ENCODE assay signal across 7 cellular contexts in the genomic region with DNA sequence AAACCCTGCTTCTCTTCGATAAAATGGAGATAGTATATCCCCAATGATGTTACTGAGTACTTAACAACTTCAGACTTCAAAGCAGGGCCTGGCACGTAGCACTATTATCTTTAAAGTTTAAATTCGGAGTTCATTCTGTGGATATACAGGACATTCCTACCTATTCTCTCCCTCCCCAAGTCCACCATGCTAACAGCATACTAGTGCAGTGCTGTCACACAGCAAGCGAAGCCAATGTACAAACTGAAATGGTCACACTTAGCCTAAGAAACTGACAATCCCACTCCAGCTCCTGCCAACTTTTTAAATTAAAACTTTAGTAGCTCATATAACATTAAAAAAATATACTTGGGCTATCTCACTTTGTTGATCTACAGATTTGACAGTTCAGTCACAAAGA. TPM values are rescaled to one million over a fixed set of nuclear protein-coding genes. Genes with fewer than 3 reads are reported as not detected.
DNase-seq lines count a peak whose midpoint lies in the region; ATAC-seq and TF ChIP-seq lines count a peak whose summit lies in the region.

No MANE protein-coding gene starts in this region.

- H3K9me3 Mint-ChIP-seq in H9, result peaks cover 0 to 2% of the 10 kb centered on the region in 2 experiments; a peak in 1 of 5 replicates
- no peaks in the 10 kb centered on the region for H3K9me3 Mint-ChIP-seq in stimulated activated effector memory CD8-positive, alpha-beta T cell treated with anti-CD3 and anti-CD28 coated beads, Interleukin-12 subunit alpha, Interleukin-12 subunit beta, amount 100 ng/mL, for 72 hours

- peaks cover 10 to 15% (median 15%) of the 10 kb centered on the region in 3 experiments for H3K36me3 Mint-ChIP-seq in H9 (ENCODE audit: insufficient read depth in 1 of 3, low read depth in 3 of 3)
- peaks cover 33% of the 10 kb centered on the region for H3K36me3 Mint-ChIP-seq in stimulated activated effector memory CD8-positive, alpha-beta T cell treated with anti-CD3 and anti-CD28 coated beads, Interleukin-12 subunit alpha, Interleukin-12 subunit beta, amount 100 ng/mL, for 72 hours

- no peak overlapping the region for H2BK20ac ChIP-seq in H9 (ENCODE audit: low read depth, low read length, poor library complexity, severe bottlenecking)

- no peak overlapping the region for H4K5ac ChIP-seq in H9 (ENCODE audit: insufficient read length, low read depth, low read length)

- no peak overlapping the region for H3K27ac ChIP-seq in H9 (ENCODE audit: insufficient read length, low read depth, low read length)
- H3K27ac ChIP-seq in SU-DHL-6 (ENCODE audit: low read depth, low read length), result peak overlapping the region; percentile 92
- H3K27ac ChIP-seq in gastroesophageal sphincter, result peak overlapping the region; percentile 92 to 97 (median 94)

- TF ChIP-seq CTCF in H9 (conservative IDR thresholded peaks at IDR 0.05) (no peak), SU-DHL-6 (IDR thresholded peaks at IDR 0.05; ENCODE audit: insufficient read depth, low read length, poor library complexity, severe bottlenecking) (no peak), gastroesophageal sphincter (IDR thresholded peaks at IDR 0.05) (no peak)

- no peak for DNase-seq in H9
- no peak for DNase-seq in stimulated activated effector memory CD8-positive, alpha-beta T cell treated with anti-CD3 and anti-CD28 coated beads, Interleukin-12 subunit alpha, Interleukin-12 subunit beta, amount 100 ng/mL, for 72 hours (ENCODE audit: low spot score in 2 of 2)
- no peak for DNase-seq in NCI-H1417 treated with DMSO at 0.1 percent for 48 hours (lab: John Stamatoyannopoulos, UW)
- no peak for DNase-seq in SHP77 (lab: John Stamatoyannopoulos, UW)
- no peak for DNase-seq in activated CD4-positive, alpha-beta T cell treated with anti-CD3 and anti-CD28 coated beads, Interleukin-2, amount 50 U/mL, for 4 hours

- H4K20me1 ChIP-seq in H9 (ENCODE audit: control insufficient read depth, insufficient read depth, insufficient read length) (no peaks in the 10 kb centered on the region), SU-DHL-6 (ENCODE audit: low read depth, low read length) (no peaks in the 10 kb centered on the region)

- no peak for TF ChIP-seq EP300 in gastroesophageal sphincter (IDR thresholded peaks at IDR 0.05)

- no peak for ATAC-seq in gastroesophageal sphincter
- ATAC-seq in stimulated activated effector memory CD8-positive, alpha-beta T cell treated with anti-CD3 and anti-CD28 coated beads, Interleukin-12 subunit alpha, Interleukin-12 subunit beta, amount 100 ng/mL, for 72 hours, result no peak

- H3K9ac ChIP-seq in H9 (ENCODE audit: extremely low read depth, insufficient read length, low read length) (no peak overlapping the region), SU-DHL-6 (ENCODE audit: low read length) (peak overlapping the region; percentile 91)

- H3K56ac ChIP-seq in H9 (ENCODE audit: insufficient read length, low read depth, low read length), result no peak overlapping the region

- H3K9me2 ChIP-seq in SU-DHL-6 (replicated peaks; ENCODE audit: insufficient read depth, low read length), result no peaks in the 10 kb centered on the region

- no peak overlapping the region for H3K4ac ChIP-seq in H9 (ENCODE audit: low read depth, low read length)

- H3K23me2 ChIP-seq in H9 (ENCODE audit: insufficient read length, low read depth, low read length, poor library complexity, severe bottlenecking), result peaks cover 7% of the 10 kb centered on the region

- peaks cover 5% of the 10 kb centered on the region for H3K79me1 ChIP-seq in H9 (ENCODE audit: insufficient read depth, low read depth, low read length, poor library complexity, severe bottlenecking)

- H2AK5ac ChIP-seq in H9 (ENCODE audit: insufficient read length, low read length), result no peak overlapping the region

- H2AFZ ChIP-seq in H9 (ENCODE audit: low read length), result no peak overlapping the region
- H2AFZ ChIP-seq in SU-DHL-6 (ENCODE audit: low read depth, low read length, severe bottlenecking), result no peak overlapping the region

- H3K9me3 ChIP-seq in H9 (ENCODE audit: control insufficient read depth, low read depth, low read length), result no peaks in the 10 kb centered on the region
- no peaks in the 10 kb centered on the region for H3K9me3 ChIP-seq in SU-DHL-6 (ENCODE audit: insufficient read depth, low read length)
- H3K9me3 ChIP-seq in gastroesophageal sphincter, result no peaks in the 10 kb centered on the region

- no peak overlapping the region for H3K14ac ChIP-seq in H9 (ENCODE audit: insufficient read depth, low read length)

- no peak overlapping the region; a peak in 1 of 5 replicates for H3K4me3 Mint-ChIP-seq in H9
- no peak overlapping the region for H3K4me3 Mint-ChIP-seq in stimulated activated effector memory CD8-positive, alpha-beta T cell treated with anti-CD3 and anti-CD28 coated beads, Interleukin-12 subunit alpha, Interleukin-12 subunit beta, amount 100 ng/mL, for 72 hours

- peaks cover 4% of the 10 kb centered on the region; the same call in 1 of the 2 replicates for H3K79me2 ChIP-seq in H9 (ENCODE audit: insufficient read depth, low read length)
- H3K79me2 ChIP-seq in SU-DHL-6 (ENCODE audit: insufficient read depth, low read length), result peaks cover 51% of the 10 kb centered on the region

- H3K4me3 ChIP-seq in SU-DHL-6 (ENCODE audit: insufficient read depth, low read length, poor library complexity, severe bottlenecking), result peak overlapping the region; percentile 13
- no peak overlapping the region for H3K4me3 ChIP-seq in gastroesophageal sphincter

- no peak overlapping the region for H3K18ac ChIP-seq in H9 (ENCODE audit: insufficient read length, low read depth, low read length)

- WGBS in H9 (ENCODE audit: extremely low coverage, insufficient read length, low lambda C conversion rate), result no CpG with 5 or more reads among the region's 4 CpGs
- 33 to 56% methylated on average over 3 to 4 of the region's 4 CpGs for WGBS in gastroesophageal sphincter (ENCODE audit: low coverage in 1 of 2), 2 donors

- no peak overlapping the region for H2BK15ac ChIP-seq in H9 (ENCODE audit: low read depth, low read length)

- H3K27me3 ChIP-seq in H9 (ENCODE audit: insufficient read depth, low read length), result no peaks in the 10 kb centered on the region
- no peaks in the 10 kb centered on the region for H3K27me3 ChIP-seq in SU-DHL-6 (ENCODE audit: low read length)
- H3K27me3 ChIP-seq in gastroesophageal sphincter, result no peaks in the 10 kb centered on the region

- peak overlapping the region in 2 of 3 experiments; percentile 44 to 88; a peak in 3 of 7 replicates for H3K27ac Mint-ChIP-seq in H9
- H3K27ac Mint-ChIP-seq in stimulated activated effector memory CD8-positive, alpha-beta T cell treated with anti-CD3 and anti-CD28 coated beads, Interleukin-12 subunit alpha, Interleukin-12 subunit beta, amount 100 ng/mL, for 72 hours, result peak overlapping the region; percentile 96

- no peak overlapping the region for H3K23ac ChIP-seq in H9 (ENCODE audit: insufficient read length, low read depth, low read length)

- H2BK12ac ChIP-seq in H9 (ENCODE audit: insufficient read length, low read depth, low read length), result no peak overlapping the region

- peaks cover 2% of the 10 kb centered on the region; the same call in 1 of the 2 replicates for H3K27me3 Mint-ChIP-seq in H9 (ENCODE audit: low read depth)

- no peak overlapping the region for H3T11ph ChIP-seq in H9 (ENCODE audit: low read length)

- H3F3A ChIP-seq in SU-DHL-6 (ENCODE audit: insufficient read depth), result peaks cover 28% of the 10 kb centered on the region

- H4K91ac ChIP-seq in H9 (ENCODE audit: insufficient read length, low read depth, low read length), result no peak overlapping the region

- H4K8ac ChIP-seq in H9 (replicated peaks; ENCODE audit: insufficient read length, low read depth, low read length), result no peak overlapping the region

- no peak overlapping the region for H2BK5ac ChIP-seq in H9 (ENCODE audit: insufficient read length, low read length)

- H2BK120ac ChIP-seq in H9 (ENCODE audit: low read depth, low read length, poor library complexity, severe bottlenecking), result no peak overlapping the region

- TF ChIP-seq POLR2A in gastroesophageal sphincter (IDR thresholded peaks at IDR 0.05), result no peak

- H3K4me1 ChIP-seq in H9 (ENCODE audit: insufficient read depth, low read length) (no peaks in the 10 kb centered on the region), gastroesophageal sphincter (peaks cover 7 to 73% (median 16%) of the 10 kb centered on the region in 3 donors)

- H3K4me2 ChIP-seq in H9 (ENCODE audit: insufficient read depth, insufficient read length, low read length), result peak overlapping the region; percentile 70
- peak overlapping the region; percentile 77 for H3K4me2 ChIP-seq in SU-DHL-6 (ENCODE audit: low read depth, low read length, poor library complexity, severe bottlenecking)

- H3K4me1 Mint-ChIP-seq in H9, result peaks cover 28 to 34% of the 10 kb centered on the region in 2 experiments
- peaks cover 39% of the 10 kb centered on the region for H3K4me1 Mint-ChIP-seq in stimulated activated effector memory CD8-positive, alpha-beta T cell treated with anti-CD3 and anti-CD28 coated beads, Interleukin-12 subunit alpha, Interleukin-12 subunit beta, amount 100 ng/mL, for 72 hours

- H3K36me3 ChIP-seq in SU-DHL-6 (ENCODE audit: low read length) (peaks cover 12% of the 10 kb centered on the region), gastroesophageal sphincter (no peaks in the 10 kb centered on the region)

RNA-seq across cellular contexts. Expression of gene DNAJB14, which starts 1.2 kb away (rescaled TPM):
- total RNA-seq in H9 (2021) (40.2 and 41.0 TPM in 2 replicates), gastroesophageal sphincter (100 to 1,000 TPM in 1 of 4 donors, 10 to 100 TPM in 3; 37.3 to 116 (median 44.2) TPM)

RNA-seq across cellular contexts. Expression of gene H2AZ1, which starts 2.5 kb away (rescaled TPM):
- total RNA-seq in H9 (2021), result 811 and 815 TPM in 2 replicates
- total RNA-seq in gastroesophageal sphincter, result 100 to 1,000 TPM; 193 to 364 (median 279) TPM

RNA-seq across cellular contexts. Expression of gene LAMTOR3, which starts 53.4 kb away (rescaled TPM):
- total RNA-seq in H9 (2021), result 30.6 and 33.1 TPM in 2 replicates
- total RNA-seq in gastroesophageal sphincter, result 10 to 100 TPM; 34.5 to 64.8 (median 53.1) TPM
